ENCODE assay signal across 20 cellular contexts in genomic region chr6:10184408-10185187, GRCh38.
"Had no signal": no experiment of that assay in that cellular context is flagged by ENCODE, and none has a peak within 500 bp of the region (broad histone marks: within the 10 kb centered on the region; RNA-seq: fewer than 3 reads in every experiment).

No MANE protein-coding gene starts in this region.

- H3K4me3 Mint-ChIP-seq: activated CD4-positive, alpha-beta memory T cell treated with anti-CD3 and anti-CD28 coated beads, Interleukin-2, amount 10 ng/mL, durations not matched to agents 7 days and 5 days; activated CD4-positive, alpha-beta T cell treated with anti-CD3 and anti-CD28 coated beads for 36 hours; activated T-cell treated with anti-CD3 and anti-CD28 coated beads, Interleukin-2, amount 50 U/mL, for 24 hours; effector memory CD8-positive, alpha-beta T cell; naive thymus-derived CD4-positive, alpha-beta T cell had no signal

- H3K27ac Mint-ChIP-seq: activated CD4-positive, alpha-beta memory T cell treated with anti-CD3 and anti-CD28 coated beads, Interleukin-2, amount 10 ng/mL, durations not matched to agents 7 days and 5 days; activated CD4-positive, alpha-beta T cell treated with anti-CD3 and anti-CD28 coated beads for 36 hours; activated T-cell treated with anti-CD3 and anti-CD28 coated beads, Interleukin-2, amount 50 U/mL, for 24 hours; effector memory CD8-positive, alpha-beta T cell; naive thymus-derived CD4-positive, alpha-beta T cell had no signal

- H3K36me3 ChIP-seq: left lung, neutrophil, right atrium auricular region, transverse colon, vagina had no signal

- H3K9me3 ChIP-seq: left lung, mucosa of descending colon, neutrophil, right atrium auricular region, transverse colon, vagina had no signal

- H3K27me3 Mint-ChIP-seq: activated CD4-positive, alpha-beta memory T cell treated with anti-CD3 and anti-CD28 coated beads, Interleukin-2, amount 10 ng/mL, durations not matched to agents 7 days and 5 days; activated T-cell treated with anti-CD3 and anti-CD28 coated beads, Interleukin-2, amount 50 U/mL, for 24 hours; effector memory CD8-positive, alpha-beta T cell had no signal

- H3K27me3 ChIP-seq: left lung, neutrophil, right atrium auricular region, transverse colon, vagina had no signal

- H3K4me3 ChIP-seq: left lung, mucosa of descending colon, right atrium auricular region, skin epidermis, transverse colon, vagina had no signal

- DNase-seq: activated CD4-positive, alpha-beta memory T cell treated with anti-CD3 and anti-CD28 coated beads, Interleukin-2, amount 10 ng/mL, durations not matched to agents 7 days and 5 days; activated CD4-positive, alpha-beta T cell treated with anti-CD3 and anti-CD28 coated beads for 36 hours; activated naive CD4-positive, alpha-beta T cell treated with anti-CD3 and anti-CD28 coated beads, Interleukin-2, amount 50 U/mL, for 16 hours; activated T-cell treated with anti-CD3 and anti-CD28 coated beads, Interleukin-2, amount 50 U/mL, for 24 hours; dermis blood vessel endothelial cell; effector memory CD8-positive, alpha-beta T cell; left lung; mammary epithelial cell; mucosa of descending colon; naive thymus-derived CD4-positive, alpha-beta T cell; posterior cingulate gyrus; stimulated activated CD4-positive, alpha-beta T cell treated with anti-CD3 and anti-CD28 coated beads, Interleukin-15, amount 100 ng/mL, for 24 hours; stimulated activated CD4-positive, alpha-beta T cell treated with anti-CD3 and anti-CD28 coated beads, Interleukin-4, amount 100 ng/mL, for 24 hours; stimulated activated naive CD4-positive, alpha-beta T cell; transverse colon had no signal

- ATAC-seq: activated CD4-positive, alpha-beta T cell treated with anti-CD3 and anti-CD28 coated beads for 36 hours; effector memory CD8-positive, alpha-beta T cell; left lung; mucosa of descending colon; naive thymus-derived CD4-positive, alpha-beta T cell had no signal

- H3K4me1 Mint-ChIP-seq: activated CD4-positive, alpha-beta memory T cell treated with anti-CD3 and anti-CD28 coated beads, Interleukin-2, amount 10 ng/mL, durations not matched to agents 7 days and 5 days; activated CD4-positive, alpha-beta T cell treated with anti-CD3 and anti-CD28 coated beads for 36 hours had no signal

- H3K27ac ChIP-seq: epithelial cell of prostate, left lung, neutrophil, right atrium auricular region, skin epidermis, transverse colon, vagina had no signal

- H3K4me1 ChIP-seq: left lung, right atrium auricular region, transverse colon, vagina had no signal
